In genomic region chr11:61719968-61720367, GRCh38 we compare ENCODE assay signal across 22 cellular contexts. TPM values are rescaled to one million over a fixed set of nuclear protein-coding genes. Genes with fewer than 3 reads are reported as not detected.
"Had no signal": no experiment of that assay in that cellular context is flagged by ENCODE, and none has a peak within 500 bp of the region (broad histone marks: within the 10 kb centered on the region; RNA-seq: fewer than 3 reads in every experiment).

No MANE protein-coding gene starts in this region.

- FAIRE-seq: HTR-8/SVneo had no signal

- DNase-seq: KBM-7, MV-4-11, NCI-H1048, NCI-H1105, NCI-H1417, NCI-H1436 treated with DMSO at 0.1 percent for 48 hours, NCI-H1694, NCI-H187 treated with DMSO at 0.1 percent for 48 hours, NCI-H2029 treated with DMSO at 0.1 percent for 48 hours, NCI-H2227 treated with DMSO at 0.1 percent for 48 hours, NCI-H524, NCI-H526 treated with DMSO at 0.1 percent for 48 hours, NCI-H774, PC-3, SHP77, SK-N-SH, SW 1271 had no signal

- H3K9me3 ChIP-seq: SK-N-SH had no signal

- H3K27ac ChIP-seq: HL-60, RWPE1 had no signal

- ATAC-seq: Panc1, PC-3 had no signal

RNA-seq across cellular contexts. Expression of gene DAGLA, which starts 39.8 kb away (rescaled TPM):
- total RNA-seq: OCI-LY7 had no signal
